Comparison of ENCODE assay signal across 1 cellular context in the genomic region with DNA sequence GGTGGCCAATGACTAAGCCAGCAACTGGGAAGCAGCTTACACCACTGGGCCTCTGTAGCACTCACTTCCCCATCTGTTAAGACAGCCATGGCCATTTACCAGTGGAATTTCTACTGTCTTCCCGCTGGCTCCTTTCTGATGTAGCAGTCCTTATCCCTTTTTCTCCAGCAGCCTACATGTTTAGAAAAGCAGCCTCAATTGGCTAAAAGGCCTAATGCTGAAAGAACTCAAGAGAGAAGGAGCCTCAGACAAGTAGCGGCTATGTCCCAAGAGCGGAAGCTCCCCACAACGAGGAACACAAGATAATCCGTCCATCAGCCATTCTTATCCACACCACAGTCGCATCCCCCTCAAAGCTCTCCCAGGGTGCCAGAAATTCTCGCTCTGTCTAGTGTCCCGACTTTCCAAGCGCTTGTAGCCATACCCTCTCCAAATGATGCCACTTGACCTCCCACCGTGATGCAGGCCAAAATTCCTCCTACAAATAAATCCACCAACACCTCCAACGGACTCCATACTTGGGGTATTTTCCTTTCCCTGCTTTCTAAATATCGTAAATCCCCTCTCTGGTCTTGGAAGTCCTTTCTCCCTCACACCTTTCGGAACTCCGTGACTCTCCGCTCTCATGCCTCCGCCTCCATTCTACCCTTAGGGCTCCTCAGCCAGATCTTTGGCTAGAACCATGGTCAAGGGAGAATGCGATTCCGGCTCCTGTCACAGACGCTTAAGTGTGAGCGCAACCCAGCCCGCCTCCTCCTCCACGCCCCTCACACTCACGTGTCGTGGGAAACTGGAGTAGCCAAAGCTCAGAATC.
TF ChIP-seq lines count a peak whose summit lies in the region.

No MANE protein-coding gene starts in this region.

TF ChIP-seq in IMR-90, 13 proteins besides CTCF, POLR2A, EP300 and RAD21:
- TF ChIP-seq RCOR1 (IDR thresholded peaks at IDR 0.05; ENCODE audit: insufficient replicate concordance, low read length) (no peak), USF2 (IDR thresholded peaks at IDR 0.05; ENCODE audit: low read depth, low read length) (no peak), RFX5 (IDR thresholded peaks at IDR 0.05; ENCODE audit: low read depth, low read length) (no peak), MXI1 (IDR thresholded peaks at IDR 0.05; ENCODE audit: borderline replicate concordance, low read depth, low read length) (peak; percentile 92), MAZ (IDR thresholded peaks at IDR 0.05; ENCODE audit: borderline replicate concordance, low read depth, low read length) (no peak)
